Comparison of ENCODE assay signal across 9 cellular contexts in genomic region chr4:112060212-112060611, GRCh38.
DNase-seq lines count a peak whose midpoint lies in the region; ATAC-seq and TF ChIP-seq lines count a peak whose summit lies in the region.
"Had no signal": no experiment of that assay in that cellular context is flagged by ENCODE, and none has a peak within 500 bp of the region (broad histone marks: within the 10 kb centered on the region; RNA-seq: fewer than 3 reads in every experiment).

No MANE protein-coding gene starts in this region.

- H2BK15ac ChIP-seq in neuronal stem cell (ENCODE audit: low read length) = no peak overlapping the region

- intact Hi-C loops in Right ventricle myocardium superior (cut with DNase I) = no loop called here

- H4K8ac ChIP-seq in neuronal stem cell (ENCODE audit: low read depth, low read length) = no peak overlapping the region

- TF ChIP-seq CTCF in LNCaP clone FGC (IDR thresholded peaks at IDR 0.05; ENCODE audit: control insufficient read depth, extremely low read depth, insufficient read depth) = peak; percentile 67
- peak; percentile 58 for TF ChIP-seq CTCF in astrocyte of the spinal cord (IDR thresholded peaks at IDR 0.05; ENCODE audit: low read depth, low read length)

- no peaks in the 10 kb centered on the region for H3K36me3 ChIP-seq in neuronal stem cell (replicated peaks in 1 of 2; ENCODE audit: control insufficient read depth in 2 of 2, insufficient read depth in 2 of 2, low read length in 2 of 2)

- no peak overlapping the region for H3K23ac ChIP-seq in neuronal stem cell (ENCODE audit: low read depth, low read length, poor library complexity)

- H3K27me3 ChIP-seq in neuronal stem cell (ENCODE audit: control insufficient read depth in 3 of 3, insufficient read depth in 3 of 3, low read depth in 1 of 3, low read length in 3 of 3) = no peaks in the 10 kb centered on the region

- H4K91ac ChIP-seq in neuronal stem cell (ENCODE audit: low read depth, low read length, poor library complexity) = no peak overlapping the region

- no peaks in the 10 kb centered on the region for H3K4me1 ChIP-seq in neuronal stem cell (ENCODE audit: control insufficient read depth in 2 of 2, insufficient read depth in 1 of 2, low read depth in 1 of 2, low read length in 2 of 2)

- ATAC-seq in HG03565 (IDR thresholded peaks at IDR 0.05; ENCODE audit: unreplicated experiment) (no peak), Right ventricle myocardium superior (ENCODE audit: poor library complexity) (no peak)
- ATAC-seq: naive thymus-derived CD4-positive, alpha-beta T cell had no signal

- no peak overlapping the region for H3K9ac ChIP-seq in neuronal stem cell (ENCODE audit: low read depth, low read length, poor library complexity)

- H3K4me3 ChIP-seq in LNCaP clone FGC (ENCODE audit: low read depth, low read length) (no peak overlapping the region), astrocyte of the spinal cord (ENCODE audit: low read depth, low read length) (no peak overlapping the region), neuronal stem cell (ENCODE audit: low read length in 2 of 2) (no peak overlapping the region)

- H3K4ac ChIP-seq in neuronal stem cell (ENCODE audit: low read length) = no peak overlapping the region

- H3K9me3 ChIP-seq in neuronal stem cell (replicated peaks in 1 of 2; ENCODE audit: control insufficient read depth in 2 of 2, insufficient read depth in 1 of 2, low read depth in 1 of 2, low read length in 2 of 2) = no peaks in the 10 kb centered on the region

- in situ Hi-C loops in astrocyte of the spinal cord (cut with HindIII; ENCODE audit: low sequenced_read_pairs) = no loop called here

- peak; percentile 1 for DNase-seq in NCI-H1105 treated with DMSO at 0.1 percent for 48 hours (lab: John Stamatoyannopoulos, UW)
- no peak for DNase-seq in NCI-H1105 (lab: John Stamatoyannopoulos, UW)
- peak; percentile 15 for DNase-seq in LNCaP clone FGC (ENCODE audit: low read depth)
- DNase-seq in astrocyte of the spinal cord (ENCODE audit: low read depth, low spot score) = peak; percentile 10
- DNase-seq in neuronal stem cell (ENCODE audit: low spot score) = peak; percentile 14
- no peak for DNase-seq in stimulated activated naive CD4-positive, alpha-beta T cell (lab: John Stamatoyannopoulos, UW)
- DNase-seq in Right ventricle myocardium superior = no peak
- DNase-seq: naive thymus-derived CD4-positive, alpha-beta T cell had no signal

- no peak overlapping the region for H3K4me2 ChIP-seq in neuronal stem cell (ENCODE audit: insufficient read depth, low read length, poor library complexity, severe bottlenecking)

- no peak overlapping the region for H2BK12ac ChIP-seq in neuronal stem cell (ENCODE audit: low read length)

- H2BK120ac ChIP-seq in neuronal stem cell (ENCODE audit: low read depth, low read length) = no peak overlapping the region

- H2AK5ac ChIP-seq in neuronal stem cell (ENCODE audit: low read depth, low read length) = no peak overlapping the region

- H3K18ac ChIP-seq in neuronal stem cell (ENCODE audit: low read length) = no peak overlapping the region

- no peak overlapping the region for H3K27ac ChIP-seq in neuronal stem cell (replicated peaks; ENCODE audit: low read length)

- no peaks in the 10 kb centered on the region for H3K79me1 ChIP-seq in neuronal stem cell (ENCODE audit: low read depth, low read length)

- no peak overlapping the region for H2AFZ ChIP-seq in neuronal stem cell (ENCODE audit: low read length)

- H2BK5ac ChIP-seq in neuronal stem cell (ENCODE audit: low read length) = no peak overlapping the region

- H3K14ac ChIP-seq in neuronal stem cell (ENCODE audit: low read length) = no peak overlapping the region

Comparison
In these comparisons a context has a peak if more than half of its experiments do, and no peak if none do; other contexts are left out.
1. DNase-seq: peak in NCI-H1105 treated with DMSO at 0.1 percent for 48 hours (single experiment), LNCaP clone FGC (single experiment), astrocyte of the spinal cord (single experiment) and neuronal stem cell (single experiment); none in NCI-H1105 (single experiment), stimulated activated naive CD4-positive, alpha-beta T cell (0 of 6) and Right ventricle myocardium superior (single experiment).